27 cellular contexts compared by ENCODE assay signal in the genomic region with DNA sequence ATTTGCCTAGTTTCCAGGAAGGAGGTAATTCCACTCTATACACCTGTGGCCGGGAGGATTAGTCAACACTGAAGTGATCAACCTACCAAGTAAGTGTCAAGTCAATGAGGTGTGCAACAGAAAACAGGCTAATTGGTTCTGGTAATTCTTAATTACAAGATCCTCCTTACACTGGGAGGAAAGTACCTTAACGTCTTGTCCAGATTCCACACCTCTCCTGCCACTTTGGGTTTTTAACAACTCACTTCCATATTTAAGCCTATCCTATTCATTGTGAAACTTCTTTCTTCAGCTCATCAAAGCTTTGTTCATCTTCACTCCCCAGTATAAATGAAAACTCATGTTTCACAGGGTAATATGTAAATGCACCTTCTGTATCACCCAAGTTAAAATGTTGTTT. TPM values are rescaled to one million over a fixed set of nuclear protein-coding genes. Genes with fewer than 3 reads are reported as not detected.
DNase-seq lines count a peak whose midpoint lies in the region; ATAC-seq lines count a peak whose summit lies in the region.
"Had no signal": no experiment of that assay in that cellular context is flagged by ENCODE, and none has a peak within 500 bp of the region (broad histone marks: within the 10 kb centered on the region; RNA-seq: fewer than 3 reads in every experiment).

No MANE protein-coding gene starts in this region.

- H3K4me3 Mint-ChIP-seq in activated T-helper 17 cell treated with anti-CD3 and anti-CD28 coated beads, Interleukin-2, amount 50 U/mL, for 72 hours: no peak overlapping the region
- H3K4me3 Mint-ChIP-seq: activated CD4-positive, alpha-beta T cell treated with anti-CD3 and anti-CD28 coated beads, Interleukin-2, amount 10 ng/mL, durations not matched to agents 7 days and 5 days; activated CD8-positive, alpha-beta memory T cell treated with anti-CD3 and anti-CD28 coated beads, Interleukin-2, amount 10 ng/mL, durations not matched to agents 7 days and 5 days; activated naive CD4-positive, alpha-beta T cell treated with anti-CD3 and anti-CD28 coated beads, Interleukin-2, amount 50 U/mL, for 24 hours; natural killer cell had no signal

- no peak overlapping the region for H3K27ac Mint-ChIP-seq in activated naive CD4-positive, alpha-beta T cell treated with anti-CD3 and anti-CD28 coated beads, Interleukin-2, amount 50 U/mL, for 72 hours
- H3K27ac Mint-ChIP-seq in activated T-helper 17 cell treated with anti-CD3 and anti-CD28 coated beads, Interleukin-2, amount 50 U/mL, for 72 hours: no peak overlapping the region
- H3K27ac Mint-ChIP-seq: activated CD4-positive, alpha-beta T cell treated with anti-CD3 and anti-CD28 coated beads, Interleukin-2, amount 10 ng/mL, durations not matched to agents 7 days and 5 days; activated CD8-positive, alpha-beta memory T cell treated with anti-CD3 and anti-CD28 coated beads, Interleukin-2, amount 10 ng/mL, durations not matched to agents 7 days and 5 days; activated naive CD4-positive, alpha-beta T cell treated with anti-CD3 and anti-CD28 coated beads, Interleukin-2, amount 50 U/mL, for 24 hours; natural killer cell had no signal

- ATAC-seq in activated naive CD4-positive, alpha-beta T cell treated with anti-CD3 and anti-CD28 coated beads, Interleukin-2, amount 50 U/mL, for 72 hours: peak; percentile 82 to 86
- ATAC-seq in GM21786 (IDR thresholded peaks at IDR 0.05; ENCODE audit: unreplicated experiment) (peak; percentile 37), sciatic nerve (no peak), left cardiac atrium (no peak)
- ATAC-seq in activated T-helper 17 cell treated with anti-CD3 and anti-CD28 coated beads, Interleukin-2, amount 50 U/mL, for 72 hours (replicated peaks): peak; percentile 89
- ATAC-seq: activated CD8-positive, alpha-beta memory T cell treated with anti-CD3 and anti-CD28 coated beads, Interleukin-2, amount 10 ng/mL, durations not matched to agents 7 days and 5 days; lower lobe of right lung; natural killer cell had no signal

- intact Hi-C loops in sciatic nerve (cut with DNase I): no loop called here
- intact Hi-C loops in left cardiac atrium (cut with DNase I): no loop called here

- no peak for DNase-seq in activated naive CD4-positive, alpha-beta T cell treated with anti-CD3 and anti-CD28 coated beads, Interleukin-2, amount 50 U/mL, for 72 hours (ENCODE audit: low spot score in 2 of 2)
- no peak for DNase-seq in activated naive CD4-positive, alpha-beta T cell treated with anti-CD3 and anti-CD28 coated beads, Interleukin-2, amount 50 U/mL, for 16 hours
- DNase-seq in sciatic nerve (ENCODE audit: low spot score) (no peak), left cardiac atrium (no peak)
- no peak for DNase-seq in stimulated activated CD4-positive, alpha-beta T cell treated with anti-CD3 and anti-CD28 coated beads, Interleukin-1b, Interleukin-23, amount 100 ng/mL, for 48 hours
- no peak for DNase-seq in stimulated activated CD4-positive, alpha-beta T cell treated with anti-CD3 and anti-CD28 coated beads, Interleukin-12 subunit alpha, Interleukin-12 subunit beta, amount 100 ng/mL, for 4 hours
- DNase-seq: activated CD4-positive, alpha-beta T cell treated with anti-CD3 and anti-CD28 coated beads, Interleukin-2, amount 10 ng/mL, durations not matched to agents 7 days and 5 days; activated CD8-positive, alpha-beta memory T cell treated with anti-CD3 and anti-CD28 coated beads, Interleukin-2, amount 10 ng/mL, durations not matched to agents 7 days and 5 days; BE2C; colonic mucosa; DMS53; esophagus squamous epithelium; foreskin melanocyte; HCEC 1CT; IMR-90; kidney glomerular epithelial cell; lower lobe of right lung; natural killer cell; NCI-H524 treated with DMSO at 0.1 percent for 48 hours; NK-92 treated with Interleukin-12 subunit alpha and Interleukin-12 subunit beta, amount 100 ng/mL, for 24 hours; occipital lobe; PC-9; Right ventricle myocardium superior; tibial artery had no signal

- peaks cover 0 to 12% of the 10 kb centered on the region in 2 donors for H3K9me3 Mint-ChIP-seq in activated naive CD4-positive, alpha-beta T cell treated with anti-CD3 and anti-CD28 coated beads, Interleukin-2, amount 50 U/mL, for 72 hours
- H3K9me3 Mint-ChIP-seq in activated T-helper 17 cell treated with anti-CD3 and anti-CD28 coated beads, Interleukin-2, amount 50 U/mL, for 72 hours: no peaks in the 10 kb centered on the region

- H3K27me3 Mint-ChIP-seq in activated T-helper 17 cell treated with anti-CD3 and anti-CD28 coated beads, Interleukin-2, amount 50 U/mL, for 72 hours: no peaks in the 10 kb centered on the region
- H3K27me3 Mint-ChIP-seq: activated CD4-positive, alpha-beta T cell treated with anti-CD3 and anti-CD28 coated beads, Interleukin-2, amount 10 ng/mL, durations not matched to agents 7 days and 5 days; activated CD8-positive, alpha-beta memory T cell treated with anti-CD3 and anti-CD28 coated beads, Interleukin-2, amount 10 ng/mL, durations not matched to agents 7 days and 5 days; activated naive CD4-positive, alpha-beta T cell treated with anti-CD3 and anti-CD28 coated beads, Interleukin-2, amount 50 U/mL, for 24 hours had no signal

- H3K4me1 Mint-ChIP-seq in activated T-helper 17 cell treated with anti-CD3 and anti-CD28 coated beads, Interleukin-2, amount 50 U/mL, for 72 hours: peaks cover 6% of the 10 kb centered on the region
- H3K4me1 Mint-ChIP-seq: activated naive CD4-positive, alpha-beta T cell treated with anti-CD3 and anti-CD28 coated beads, Interleukin-2, amount 50 U/mL, for 24 hours; natural killer cell had no signal

- H3K36me3 Mint-ChIP-seq in activated naive CD4-positive, alpha-beta T cell treated with anti-CD3 and anti-CD28 coated beads, Interleukin-2, amount 50 U/mL, for 72 hours: peaks cover 0 to 24% of the 10 kb centered on the region in 2 donors
- no peaks in the 10 kb centered on the region for H3K36me3 Mint-ChIP-seq in activated T-helper 17 cell treated with anti-CD3 and anti-CD28 coated beads, Interleukin-2, amount 50 U/mL, for 72 hours (ENCODE audit: low read depth)
- H3K36me3 Mint-ChIP-seq: activated naive CD4-positive, alpha-beta T cell treated with anti-CD3 and anti-CD28 coated beads, Interleukin-2, amount 50 U/mL, for 24 hours; natural killer cell had no signal

RNA-seq across cellular contexts. Expression of gene MAP4K4, which starts 22.0 kb away (rescaled TPM):
- 10 to 100 TPM; 82.9 to 94.3 TPM for total RNA-seq in activated naive CD4-positive, alpha-beta T cell treated with anti-CD3 and anti-CD28 coated beads, Interleukin-2, amount 50 U/mL, for 72 hours
- 10 to 100 TPM; 26.4 to 54.9 TPM for total RNA-seq in activated T-helper 17 cell treated with anti-CD3 and anti-CD28 coated beads, Interleukin-2, amount 50 U/mL, for 72 hours
- total RNA-seq in sciatic nerve (140 TPM), left cardiac atrium (10 to 100 TPM; 59.5 to 74.6 TPM)

Comparison
In these comparisons a context has a peak if more than half of its experiments do, and no peak if none do; other contexts are left out.
1. ATAC-seq: peak in activated naive CD4-positive, alpha-beta T cell treated with anti-CD3 and anti-CD28 coated beads, Interleukin-2, amount 50 U/mL, for 72 hours (2 of 2), GM21786 (single experiment) and activated T-helper 17 cell treated with anti-CD3 and anti-CD28 coated beads, Interleukin-2, amount 50 U/mL, for 72 hours (single experiment); none in sciatic nerve (single experiment) and left cardiac atrium (0 of 2).